26 cellular contexts compared by ENCODE assay signal in genomic region chr5:73229271-73229670, GRCh38. TPM values are rescaled to one million over a fixed set of nuclear protein-coding genes. Genes with fewer than 3 reads are reported as not detected.
DNase-seq lines count a peak whose midpoint lies in the region; ATAC-seq, FAIRE-seq and TF ChIP-seq lines count a peak whose summit lies in the region.
"Had no signal": no experiment of that assay in that cellular context is flagged by ENCODE, and none has a peak within 500 bp of the region (broad histone marks: within the 10 kb centered on the region; RNA-seq: fewer than 3 reads in every experiment).

No MANE protein-coding gene starts in this region.

- no peak for ATAC-seq in GM18858 (IDR thresholded peaks at IDR 0.05; ENCODE audit: unreplicated experiment)
- ATAC-seq: activated naive CD4-positive, alpha-beta T cell treated with anti-CD3 and anti-CD28 coated beads, Interleukin-2, amount 50 U/mL, for 72 hours; activated T-cell treated with anti-CD3 and anti-CD28 coated beads, Interleukin-2, amount 50 U/mL, for 72 hours; body of pancreas; heart right ventricle; T-helper 17 cell had no signal

- H3K9me3 Mint-ChIP-seq in HFFc6 (no peaks in the 10 kb centered on the region), astrocyte (ENCODE audit: unreplicated experiment) (no peaks in the 10 kb centered on the region)
- H3K9me3 Mint-ChIP-seq: activated naive CD4-positive, alpha-beta T cell treated with anti-CD3 and anti-CD28 coated beads, Interleukin-2, amount 50 U/mL, for 72 hours; activated T-cell treated with anti-CD3 and anti-CD28 coated beads, Interleukin-2, amount 50 U/mL, for 72 hours; dendritic cell treated with granulocyte-macrophage colony-stimulating factor and Interleukin-4, amounts not matched to agents 40 ng/mL and 50 ng/mL, for 4 days; naive B cell had no signal

- H3K36me3 Mint-ChIP-seq in HFFc6 (ENCODE audit: low read depth), result no peaks in the 10 kb centered on the region
- H3K36me3 Mint-ChIP-seq in astrocyte (ENCODE audit: low read depth, unreplicated experiment), result no peaks in the 10 kb centered on the region
- H3K36me3 Mint-ChIP-seq: naive B cell had no signal

- peaks cover 17% of the 10 kb centered on the region for H3K4me1 ChIP-seq in astrocyte (ENCODE audit: insufficient read depth, low read length)
- no peaks in the 10 kb centered on the region for H3K4me1 ChIP-seq in SJCRH30

- H4K20me1 ChIP-seq in astrocyte (ENCODE audit: insufficient read depth, low read length), result no peaks in the 10 kb centered on the region

- H3K27ac ChIP-seq in astrocyte (ENCODE audit: low read depth, low read length) (no peak overlapping the region), SJCRH30 (no peak overlapping the region)
- H3K27ac ChIP-seq: body of pancreas, heart right ventricle, stomach, WERI-Rb-1 had no signal

- no peaks in the 10 kb centered on the region; the same call in 1 of the 2 replicates for H3K27me3 Mint-ChIP-seq in HFFc6 (ENCODE audit: insufficient read depth)
- peaks cover 72% of the 10 kb centered on the region for H3K27me3 Mint-ChIP-seq in astrocyte (ENCODE audit: low read depth, unreplicated experiment)

- 0 out of 2 replicates have a peak, but pooled peaks have one; percentile 2 for TF ChIP-seq CTCF in AG10803 (conservative IDR thresholded peaks at IDR 0.05; ENCODE audit: low read length)
- no peak for TF ChIP-seq CTCF in HFFc6 (IDR thresholded peaks at IDR 0.05)
- no peak for TF ChIP-seq CTCF in astrocyte (IDR thresholded peaks at IDR 0.05; ENCODE audit: insufficient read depth, low read depth, low read length)

- H2AFZ ChIP-seq in astrocyte (ENCODE audit: low read depth, low read length), result no peak overlapping the region

- no peak overlapping the region for H3K9ac ChIP-seq in astrocyte (ENCODE audit: low read length)

- peak overlapping the region; percentile 38; the same call in 1 of the 2 replicates for H3K27ac Mint-ChIP-seq in HFFc6
- H3K27ac Mint-ChIP-seq in astrocyte (ENCODE audit: unreplicated experiment), result no peak overlapping the region
- H3K27ac Mint-ChIP-seq: activated naive CD4-positive, alpha-beta T cell treated with anti-CD3 and anti-CD28 coated beads, Interleukin-2, amount 50 U/mL, for 72 hours; activated T-cell treated with anti-CD3 and anti-CD28 coated beads, Interleukin-2, amount 50 U/mL, for 72 hours; dendritic cell treated with granulocyte-macrophage colony-stimulating factor and Interleukin-4, amounts not matched to agents 40 ng/mL and 50 ng/mL, for 4 days; naive B cell; T-helper 17 cell had no signal

- peak overlapping the region; percentile 23 for H3K4me2 ChIP-seq in astrocyte (ENCODE audit: low read length)

- H3K4me3 ChIP-seq in AG10803 (ENCODE audit: low read length), result no peak overlapping the region
- no peak overlapping the region for H3K4me3 ChIP-seq in astrocyte (ENCODE audit: insufficient read depth, low read depth, low read length)
- no peak overlapping the region for H3K4me3 ChIP-seq in SJCRH30
- H3K4me3 ChIP-seq: body of pancreas, heart right ventricle, stomach had no signal

- H3K79me2 ChIP-seq in astrocyte (ENCODE audit: insufficient read depth, low read length), result no peaks in the 10 kb centered on the region

- FAIRE-seq in astrocyte (lab: Jason Lieb, UNC), result peak; percentile 62
- FAIRE-seq: islet of Langerhans had no signal

- H3K36me3 ChIP-seq in astrocyte (ENCODE audit: insufficient read depth, low read length), result no peaks in the 10 kb centered on the region
- H3K36me3 ChIP-seq in SJCRH30, result no peaks in the 10 kb centered on the region
- H3K36me3 ChIP-seq: heart right ventricle, stomach, WERI-Rb-1 had no signal

- no peaks in the 10 kb centered on the region for H3K9me3 ChIP-seq in astrocyte (ENCODE audit: insufficient read depth, low read depth, low read length)
- no peaks in the 10 kb centered on the region for H3K9me3 ChIP-seq in SJCRH30 (replicated peaks)
- H3K9me3 ChIP-seq: body of pancreas, heart right ventricle, stomach had no signal

- H3K4me1 Mint-ChIP-seq in HFFc6 (ENCODE audit: low read depth) (peaks cover 27% of the 10 kb centered on the region), astrocyte (ENCODE audit: low read depth, unreplicated experiment) (peaks cover 17% of the 10 kb centered on the region)

- peak; percentile 94 for DNase-seq in AG10803 (ENCODE audit: low read depth)
- DNase-seq in HFFc6, result peak; percentile 46
- peak; percentile 54 for DNase-seq in astrocyte (ENCODE audit: low read depth)
- peak; percentile 40 for DNase-seq in hepatic stellate cell (ENCODE audit: low spot score)
- no peak for DNase-seq in NCI-H526 treated with DMSO at 0.1 percent for 48 hours (lab: John Stamatoyannopoulos, UW)
- no peak for DNase-seq in SJCRH30
- no peak for DNase-seq in NCI-H510A treated with DMSO at 0.1 percent for 48 hours (lab: John Stamatoyannopoulos, UW)
- DNase-seq: ACHN; activated T-cell treated with anti-CD3 and anti-CD28 coated beads, Interleukin-2, amount 50 U/mL, for 72 hours; body of pancreas; heart right ventricle; naive B cell; NCI-H1694; NCI-H446; SHP77 treated with DMSO at 0.1 percent for 48 hours; stomach; T-helper 17 cell; WERI-Rb-1 had no signal

- H3K4me3 Mint-ChIP-seq in HFFc6, result no peak overlapping the region
- no peak overlapping the region for H3K4me3 Mint-ChIP-seq in astrocyte (ENCODE audit: unreplicated experiment)
- H3K4me3 Mint-ChIP-seq: activated T-cell treated with anti-CD3 and anti-CD28 coated beads, Interleukin-2, amount 50 U/mL, for 72 hours; dendritic cell treated with granulocyte-macrophage colony-stimulating factor and Interleukin-4, amounts not matched to agents 40 ng/mL and 50 ng/mL, for 4 days; naive B cell; T-helper 17 cell had no signal

- peaks cover 10% of the 10 kb centered on the region for H3K27me3 ChIP-seq in astrocyte (ENCODE audit: insufficient read depth, low read length)
- H3K27me3 ChIP-seq in SJCRH30, result no peaks in the 10 kb centered on the region; the same call in 1 of the 2 replicates

RNA-seq across cellular contexts. Expression of gene TMEM174, which starts 56.3 kb away (rescaled TPM):
- not detected for total RNA-seq in HFFc6 (2021; fragmentation: NEBNext Ultra II Directional; extraction: Animal tissue kit (Norgen Biotek cat#: 25700))
- not detected in 2 replicates for total RNA-seq in astrocyte
- not detected in 2 replicates for total RNA-seq in SJCRH30 (2014; rRNA removed; shearing (Covaris generic))
- total RNA-seq: activated naive CD4-positive, alpha-beta T cell treated with anti-CD3 and anti-CD28 coated beads, Interleukin-2, amount 50 U/mL, for 72 hours; activated T-cell treated with anti-CD3 and anti-CD28 coated beads, Interleukin-2, amount 50 U/mL, for 72 hours; body of pancreas; Daoy; heart right ventricle; HT1080; lung microvascular endothelial cell; stomach; T-helper 17 cell; urinary bladder had no signal

Comparison
In these comparisons a context has a peak if more than half of its experiments do, and no peak if none do; other contexts are left out.
1. DNase-seq: peak in AG10803 (single experiment), HFFc6 (single experiment), astrocyte (single experiment) and hepatic stellate cell (single experiment); none in NCI-H526 treated with DMSO at 0.1 percent for 48 hours (single experiment), SJCRH30 (0 of 2) and NCI-H510A treated with DMSO at 0.1 percent for 48 hours (single experiment).